In genomic region chrX:148499638-148500427, GRCh38 we compare ENCODE assay signal across 9 cellular contexts. TPM values are rescaled to one million over a fixed set of nuclear protein-coding genes. Genes with fewer than 3 reads are reported as not detected.
A peak's percentile ranks its signal among the peaks of the same experiment; 100 is the strongest.
DNase-seq lines count a peak whose midpoint lies in the region; TF ChIP-seq lines count a peak whose summit lies in the region.
"Had no signal": no experiment of that assay in that cellular context is flagged by ENCODE, and none has a peak within 500 bp of the region (broad histone marks: within the 10 kb centered on the region; RNA-seq: fewer than 3 reads in every experiment).

No MANE protein-coding gene starts in this region.

- peak overlapping the region; percentile 49 to 84 (median 69) for H3K4me3 Mint-ChIP-seq in CD8-positive, alpha-beta memory T cell

- no peaks in the 10 kb centered on the region for H4K20me1 ChIP-seq in KMS-11 (ENCODE audit: insufficient read depth)

- no peaks in the 10 kb centered on the region for H3K36me3 ChIP-seq in CD8-positive, alpha-beta memory T cell (ENCODE audit: insufficient read depth, low read length)
- H3K36me3 ChIP-seq in KMS-11 (ENCODE audit: insufficient read depth) (no peaks in the 10 kb centered on the region), ovary (no peaks in the 10 kb centered on the region)
- H3K36me3 ChIP-seq: Peyer's patch had no signal

- H3K27ac ChIP-seq in CD8-positive, alpha-beta memory T cell (ENCODE audit: low read depth, low read length): no peak overlapping the region
- no peak overlapping the region for H3K27ac ChIP-seq in KMS-11
- H3K27ac ChIP-seq in ovary: no peak overlapping the region
- H3K27ac ChIP-seq: Peyer's patch had no signal

- H3K9ac ChIP-seq in KMS-11: no peak overlapping the region

- TF ChIP-seq EP300 in ovary (IDR thresholded peaks at IDR 0.05): no peak

- no peaks in the 10 kb centered on the region for H3K79me2 ChIP-seq in KMS-11 (ENCODE audit: insufficient read depth, low read depth)

- H3K4me1 Mint-ChIP-seq in CD8-positive, alpha-beta memory T cell: peaks cover 4 to 6% (median 6%) of the 10 kb centered on the region in 3 donors

- intact Hi-C loops in ovary (cut with DNase I): no loop called here

- H3K4me1 ChIP-seq in CD8-positive, alpha-beta memory T cell (ENCODE audit: insufficient read depth, low read length): peaks cover 9% of the 10 kb centered on the region
- H3K4me1 ChIP-seq in KMS-11 (ENCODE audit: low read depth, poor library complexity, severe bottlenecking) (no peaks in the 10 kb centered on the region), ovary (ENCODE audit: insufficient read depth) (no peaks in the 10 kb centered on the region)
- H3K4me1 ChIP-seq: Peyer's patch had no signal

- H3K36me3 Mint-ChIP-seq in CD8-positive, alpha-beta memory T cell: no peaks in the 10 kb centered on the region

- H2AFZ ChIP-seq in KMS-11 (ENCODE audit: low read depth): no peak overlapping the region

- H3K27me3 ChIP-seq in CD8-positive, alpha-beta memory T cell (ENCODE audit: insufficient read depth, low read length, poor library complexity, severe bottlenecking): peaks cover 8% of the 10 kb centered on the region
- H3K27me3 ChIP-seq in KMS-11 (ENCODE audit: insufficient read depth, low read depth) (no peaks in the 10 kb centered on the region), ovary (no peaks in the 10 kb centered on the region)
- H3K27me3 ChIP-seq: Peyer's patch had no signal

- H3K27me3 Mint-ChIP-seq in CD8-positive, alpha-beta memory T cell: peaks cover 16 to 17% of the 10 kb centered on the region in 2 donors

- no peaks in the 10 kb centered on the region for H3K9me3 ChIP-seq in CD8-positive, alpha-beta memory T cell (ENCODE audit: low read length)
- H3K9me3 ChIP-seq in ovary: no peaks in the 10 kb centered on the region
- H3K9me3 ChIP-seq: Peyer's patch had no signal

- H3K4me2 ChIP-seq in KMS-11: peak overlapping the region; percentile 29; the same call in 1 of the 2 replicates

- no peaks in the 10 kb centered on the region for H3K9me3 Mint-ChIP-seq in CD8-positive, alpha-beta memory T cell

- CTCF ChIA-PET in CD8-positive, alpha-beta memory T cell (lab: Charles Lee): no interaction called here

- WGBS in ovary, 3 donors: 58 to 63% (median 60%) methylated on average over 35 of the region's 35 CpGs

- H3K4me3 ChIP-seq in CD8-positive, alpha-beta memory T cell (ENCODE audit: low read length): no peak overlapping the region
- no peak overlapping the region for H3K4me3 ChIP-seq in KMS-11 (IDR thresholded peaks at IDR 0.05; ENCODE audit: insufficient read depth, low read depth, low read length)
- H3K4me3 ChIP-seq in epithelial cell of proximal tubule (ENCODE audit: low read depth, low read length): peak overlapping the region; percentile 19
- H3K4me3 ChIP-seq in ovary: no peak overlapping the region

- peak overlapping the region in 3 of 8 donors; percentile 22 to 63 (median 26) for H3K27ac Mint-ChIP-seq in CD8-positive, alpha-beta memory T cell

- POLR2A ChIA-PET in CD8-positive, alpha-beta memory T cell (lab: Charles Lee): interaction anchor here (0.5 kb wide), 1 partner anchor 296 kb away, joined by 4 read pairs; no protein-coding TSS in a partner anchor

- peak in 1 of 5 donors; percentile 39 for DNase-seq in CD8-positive, alpha-beta memory T cell
- DNase-seq in epithelial cell of proximal tubule (ENCODE audit: low read depth) (no peak), ovary (peak in 3 of 5 donors; percentile 10 to 28 (median 18)), EL (no peak), H4 (ENCODE audit: low spot score) (no peak)
- no peak for DNase-seq in stimulated activated CD4-positive, alpha-beta T cell treated with anti-CD3 and anti-CD28 coated beads, Interleukin-12 subunit alpha, Interleukin-12 subunit beta, amount 100 ng/mL, for 4 hours
- DNase-seq in central memory CD4-positive, alpha-beta T cell: no peak

- no peak for TF ChIP-seq POLR2A in ovary (IDR thresholded peaks at IDR 0.05)

- TF ChIP-seq CTCF in KMS-11 (conservative IDR thresholded peaks at IDR 0.05; ENCODE audit: low read depth, low read length) (no peak), epithelial cell of proximal tubule (conservative IDR thresholded peaks at IDR 0.05; ENCODE audit: low read depth, low read length) (no peak), ovary (IDR thresholded peaks at IDR 0.05) (no peak)

RNA-seq across cellular contexts. Expression of gene AFF2, which starts 0.6 kb away (rescaled TPM):
- under 1 TPM; 0.27 to 0.33 TPM for total RNA-seq in CD8-positive, alpha-beta memory T cell
- not detected for polyA plus RNA-seq in CD8-positive, alpha-beta memory T cell
- under 0.01 and 0.06 TPM in 2 replicates for total RNA-seq in epithelial cell of proximal tubule
- 10 to 100 TPM in 1 of 7 donors, 1 to 10 TPM in 6; 1.3 to 12.3 (median 4.6) TPM for total RNA-seq in ovary
- 10 to 100 TPM in 1 of 2 donors, 1 to 10 TPM in 1; 2.8 to 11.8 TPM for polyA plus RNA-seq in ovary
- total RNA-seq in H4 (2014; rRNA removed; shearing (Covaris generic)): under 0.01 and 0.10 TPM in 2 replicates

Comparison
In these comparisons a context has a peak if more than half of its experiments do, and no peak if none do; other contexts are left out.
1. DNase-seq: peak in ovary (3 of 5); none in epithelial cell of proximal tubule (single experiment), stimulated activated CD4-positive, alpha-beta T cell treated with anti-CD3 and anti-CD28 coated beads, Interleukin-12 subunit alpha, Interleukin-12 subunit beta, amount 100 ng/mL, for 4 hours (single experiment), central memory CD4-positive, alpha-beta T cell (single experiment), EL (single experiment) and H4 (single experiment).